ENCODE assay signal across 1 cellular context in genomic region chr5:160357861-160358411, GRCh38.
TF ChIP-seq lines count a peak whose summit lies in the region.

No MANE protein-coding gene starts in this region.

TF ChIP-seq in GM23338, 12 proteins besides CTCF, POLR2A, EP300 and RAD21 (continued from another document):
- no peak for TF ChIP-seq REST (IDR thresholded peaks at IDR 0.05; ENCODE audit: unreplicated experiment)
- TF ChIP-seq STAT1 (IDR thresholded peaks at IDR 0.05; ENCODE audit: unreplicated experiment) = no peak
- TF ChIP-seq POLR2AphosphoS5 (IDR thresholded peaks at IDR 0.05; ENCODE audit: low read depth) = no peak
- TF ChIP-seq ZNF462 (CRISPR knock-in tag; IDR thresholded peaks at IDR 0.05) = no peak
- TF ChIP-seq ZNF331 (CRISPR knock-in tag; IDR thresholded peaks at IDR 0.05; ENCODE audit: low read depth) = no peak
- no peak for TF ChIP-seq EZH2 (IDR thresholded peaks at IDR 0.05; ENCODE audit: low read depth, unreplicated experiment)
- TF ChIP-seq ZNF114 (CRISPR knock-in tag; IDR thresholded peaks at IDR 0.05) = no peak
- TF ChIP-seq EZH2phosphoT487 (IDR thresholded peaks at IDR 0.05; ENCODE audit: unreplicated experiment) = no peak
- TF ChIP-seq JUNB (IDR thresholded peaks at IDR 0.05; ENCODE audit: unreplicated experiment) = no peak
- TF ChIP-seq NANOG (IDR thresholded peaks at IDR 0.05; ENCODE audit: borderline replicate concordance) = no peak
